Comparison of ENCODE assay signal across 9 cellular contexts in genomic region chr10:124693396-124693795, GRCh38. TPM values are rescaled to one million over a fixed set of nuclear protein-coding genes. Genes with fewer than 3 reads are reported as not detected.
DNase-seq lines count a peak whose midpoint lies in the region; ATAC-seq and TF ChIP-seq lines count a peak whose summit lies in the region.
"Had no signal": no experiment of that assay in that cellular context is flagged by ENCODE, and none has a peak within 500 bp of the region (broad histone marks: within the 10 kb centered on the region; RNA-seq: fewer than 3 reads in every experiment).

No MANE protein-coding gene starts in this region.

- peak overlapping the region; percentile 1 for H3K4me3 Mint-ChIP-seq in activated B cell treated with CpG ODN at 0.5 μM for 24 hours

- POLR2A ChIA-PET in activated B cell treated with CpG ODN at 0.5 μM for 24 hours (lab: Charles Lee): interaction anchor here (0.6 to 11.2 kb wide), 11 partner anchors 10 to 146 kb away, joined by 3 to 133 read pairs (median 7); no protein-coding TSS in a partner anchor

- no peaks in the 10 kb centered on the region for H3K9me3 Mint-ChIP-seq in activated B cell treated with CpG ODN at 0.5 μM for 24 hours

- no peaks in the 10 kb centered on the region for H3K27me3 Mint-ChIP-seq in activated B cell treated with CpG ODN at 0.5 μM for 24 hours

- peak overlapping the region; percentile 77 for H3K27ac ChIP-seq in layer of hippocampus (ENCODE audit: low read depth, low read length)

- no peak for TF ChIP-seq CTCF in activated B cell treated with CpG ODN at 0.5 μM for 24 hours (IDR thresholded peaks at IDR 0.05)

- peaks cover 64% of the 10 kb centered on the region for H3K36me3 Mint-ChIP-seq in activated B cell treated with CpG ODN at 0.5 μM for 24 hours (ENCODE audit: low read depth)

- peak; percentile 21 for ATAC-seq in Right ventricle myocardium inferior
- ATAC-seq in activated B cell treated with CpG ODN at 0.5 μM for 24 hours (ENCODE audit: low read depth): no peak
- no peak for ATAC-seq in HG03521 (IDR thresholded peaks at IDR 0.05; ENCODE audit: unreplicated experiment)
- ATAC-seq in HG03159 (IDR thresholded peaks at IDR 0.05; ENCODE audit: unreplicated experiment): no peak

- intact Hi-C loops in Right ventricle myocardium inferior (cut with DNase I): no loop called here
- intact Hi-C loops in cardiac septum (cut with DNase I): no loop called here
- intact Hi-C loops in activated B cell treated with CpG ODN at 0.5 μM for 24 hours (cut with micrococcal nuclease): no loop called here

- H3K4me1 Mint-ChIP-seq in activated B cell treated with CpG ODN at 0.5 μM for 24 hours: peaks cover 86% of the 10 kb centered on the region

- CTCF ChIA-PET in activated B cell treated with CpG ODN at 0.5 μM for 24 hours (lab: Charles Lee): interaction anchor here (2.1 kb wide), 2 partner anchors 25 to 48 kb away, joined by 9 to 11 read pairs; no protein-coding TSS in a partner anchor

- H3K27me3 ChIP-seq in layer of hippocampus (ENCODE audit: control insufficient read depth, insufficient read depth, low read length): no peaks in the 10 kb centered on the region

- DNase-seq in Right ventricle myocardium inferior (ENCODE audit: missing footprints) (no peak), cardiac septum (ENCODE audit: low spot score) (no peak), activated B cell treated with CpG ODN at 0.5 μM for 24 hours (no peak), hypothalamus (lab: John Stamatoyannopoulos, UW) (no peak), GF-D8 (lab: John Stamatoyannopoulos, UW) (no peak)
- DNase-seq: cortex of kidney had no signal

- H3K27ac Mint-ChIP-seq in activated B cell treated with CpG ODN at 0.5 μM for 24 hours: peak overlapping the region; percentile 96

RNA-seq across cellular contexts. Expression of gene FAM53B, which starts 50.8 kb away (rescaled TPM):
- total RNA-seq in Right ventricle myocardium inferior (41.2 TPM), cardiac septum (18.5 TPM), activated B cell treated with CpG ODN at 0.5 μM for 24 hours (70.9 and 73.9 TPM in 2 replicates)
